In genomic region chr10:47553860-47554247, GRCh38 we compare ENCODE assay signal across 8 cellular contexts. TPM values are rescaled to one million over a fixed set of nuclear protein-coding genes. Genes with fewer than 3 reads are reported as not detected.
DNase-seq lines count a peak whose midpoint lies in the region; ATAC-seq and TF ChIP-seq lines count a peak whose summit lies in the region.
"Not testable (repeated sequence)": the region's sequence is repeated elsewhere in the genome, so short reads cannot be mapped to it uniquely, and the experiment has no call there.

No MANE protein-coding gene starts in this region.

- H3K9ac ChIP-seq in HCT116 (ENCODE audit: low read length) (peak overlapping the region; percentile 74), OCI-LY1 (ENCODE audit: low read length) (peak overlapping the region; percentile 86; the same call in 1 of the 2 replicates)

- H3K27ac ChIP-seq in HCT116 (ENCODE audit: low read depth, low read length): peak overlapping the region; percentile 74; the same call in 1 of the 2 replicates
- not testable (repeated sequence) for H3K27ac ChIP-seq in OCI-LY1 (ENCODE audit: low read depth, low read length, poor library complexity, severe bottlenecking)
- peak overlapping the region in 1 of 2 donors; percentile 85 for H3K27ac ChIP-seq in coronary artery
- peak overlapping the region in 1 of 2 donors; percentile 91 for H3K27ac ChIP-seq in right atrium auricular region

- POLR2A ChIA-PET in HCT116 (lab: Charles Lee): not testable (repeated sequence)

- BruUV-seq in HCT116 (replicated peaks; lab: Mats Ljungman, UMichigan): not testable (repeated sequence)

- H3K4me1 Mint-ChIP-seq in activated T-cell treated with anti-CD3 and anti-CD28 coated beads, Interleukin-2, amount 50 U/mL, for 4 hours (ENCODE audit: low read depth): not testable (repeated sequence)
- H3K4me1 Mint-ChIP-seq in naive B cell: peaks cover 8 to 10% (median 9%) of the 10 kb centered on the region in 3 donors

- H3K9me3 Mint-ChIP-seq in activated T-cell treated with anti-CD3 and anti-CD28 coated beads, Interleukin-2, amount 50 U/mL, for 4 hours; naive B cell: not testable (repeated sequence)

- intact Hi-C loops in HCT116 (cut with micrococcal nuclease): not testable (repeated sequence)

- not testable (repeated sequence) for H3K36me3 ChIP-seq in HCT116 (ENCODE audit: control insufficient read depth in 1 of 2, insufficient read depth in 2 of 2, low read length in 2 of 2); OCI-LY1 (ENCODE audit: insufficient read depth, low read length); right atrium auricular region

- RAD21 ChIA-PET in HCT116 (lab: Charles Lee; ENCODE audit: low non-redundant PET in 1 of 2, low total read pairs in 2 of 2, uncharacterized antibody in 2 of 2, unreplicated experiment in 2 of 2): not testable (repeated sequence)

- not testable (repeated sequence) for H3K27me3 ChIP-seq in HCT116 (ENCODE audit: insufficient read depth, low read length); OCI-LY1 (ENCODE audit: insufficient read depth, low read length); right atrium auricular region

- CTCF ChIA-PET in HCT116 (lab: Charles Lee): not testable (repeated sequence)

- H3K4me2 ChIP-seq in HCT116 (ENCODE audit: low read length): peak overlapping the region; percentile 73
- peak overlapping the region; percentile 75; the same call in 1 of the 2 replicates for H3K4me2 ChIP-seq in OCI-LY1 (ENCODE audit: low read length)

- not testable (repeated sequence) for TF ChIP-seq CTCF in AG09309 (IDR thresholded peaks at IDR 0.05; ENCODE audit: control insufficient read depth, insufficient read depth, low read depth, low read length, missing control alignments); HCT116 (IDR thresholded peaks at IDR 0.05 in 2 of 3, conservative IDR thresholded peaks at IDR 0.05 in 1 of 3; ENCODE audit: borderline replicate concordance in 1 of 3, insufficient read depth in 1 of 3, low read depth in 2 of 3, low read length in 2 of 3); OCI-LY1 (IDR thresholded peaks at IDR 0.05; ENCODE audit: low read length); coronary artery (IDR thresholded peaks at IDR 0.05); right atrium auricular region (IDR thresholded peaks at IDR 0.05)

- peak overlapping the region; percentile 53 for H3K4me3 ChIP-seq in AG09309 (ENCODE audit: control insufficient read depth, low read depth, low read length)
- H3K4me3 ChIP-seq in HCT116 (replicated peaks in 1 of 2; ENCODE audit: low read depth in 1 of 2, low read length in 2 of 2): peak overlapping the region; percentile 51 to 66
- peak overlapping the region; percentile 63 for H3K4me3 ChIP-seq in OCI-LY1 (ENCODE audit: low read depth, low read length, poor library complexity, severe bottlenecking)
- peak overlapping the region; percentile 75 for H3K4me3 ChIP-seq in coronary artery
- H3K4me3 ChIP-seq in right atrium auricular region: peak overlapping the region; percentile 48 to 58

- H3K36me3 Mint-ChIP-seq in activated T-cell treated with anti-CD3 and anti-CD28 coated beads, Interleukin-2, amount 50 U/mL, for 4 hours (ENCODE audit: insufficient read depth); naive B cell: not testable (repeated sequence)

- not testable (repeated sequence) for TF ChIP-seq RAD21 in HCT116 (IDR thresholded peaks at IDR 0.05; ENCODE audit: low read depth)

- not testable (repeated sequence) for ATAC-seq in HCT116; activated T-cell treated with anti-CD3 and anti-CD28 coated beads, Interleukin-2, amount 50 U/mL, for 4 hours
- peak; percentile 14 to 23 for ATAC-seq in naive B cell (ENCODE audit: low read depth in 2 of 2)

- not testable (repeated sequence) for H4K20me1 ChIP-seq in HCT116 (ENCODE audit: insufficient read depth); OCI-LY1 (ENCODE audit: insufficient read depth, low read length)

- H3K9me2 ChIP-seq in HCT116 (ENCODE audit: insufficient read depth); OCI-LY1 (ENCODE audit: low read depth, low read length): not testable (repeated sequence)

- peak overlapping the region in 1 of 6 donors; percentile 72 for H3K27ac Mint-ChIP-seq in naive B cell

- DNase-seq in AG09309 (ENCODE audit: low read depth); HCT116 (ENCODE audit: low read depth, low spot score); activated T-cell treated with anti-CD3 and anti-CD28 coated beads, Interleukin-2, amount 50 U/mL, for 4 hours; coronary artery (ENCODE audit: low spot score); right atrium auricular region (ENCODE audit: low spot score); naive B cell: not testable (repeated sequence)
- DNase-seq in stimulated activated CD8-positive, alpha-beta memory T cell treated with anti-CD3 and anti-CD28 coated beads, Interleukin-4, amount 100 ng/mL, for 48 hours: peak; percentile 38

- not testable (repeated sequence) for H3K27me3 Mint-ChIP-seq in activated T-cell treated with anti-CD3 and anti-CD28 coated beads, Interleukin-2, amount 50 U/mL, for 4 hours (ENCODE audit: low read depth); naive B cell

- H3K4me3 Mint-ChIP-seq in activated T-cell treated with anti-CD3 and anti-CD28 coated beads, Interleukin-2, amount 50 U/mL, for 4 hours: peak overlapping the region; percentile 96
- peak overlapping the region; percentile 58 to 98 (median 92) for H3K4me3 Mint-ChIP-seq in naive B cell

- not testable (repeated sequence) for H3K9me3 ChIP-seq in HCT116 (ENCODE audit: control insufficient read depth in 1 of 2, insufficient read depth in 1 of 2, low read depth in 1 of 2, low read length in 2 of 2); OCI-LY1 (ENCODE audit: low read length); right atrium auricular region

- H3F3A ChIP-seq in OCI-LY1 (ENCODE audit: insufficient read depth, low read length): not testable (repeated sequence)

- not testable (repeated sequence) for TF ChIP-seq POLR2A in HCT116 (IDR thresholded peaks at IDR 0.05; ENCODE audit: borderline replicate concordance, extremely low read depth, insufficient read depth, insufficient read length)

- H3K79me2 ChIP-seq in HCT116 (ENCODE audit: insufficient read depth, low read length); OCI-LY1 (ENCODE audit: insufficient read depth, low read length): not testable (repeated sequence)

- H3K4me1 ChIP-seq in HCT116 (ENCODE audit: control insufficient read depth in 1 of 2, insufficient read depth in 2 of 2, low read length in 2 of 2); OCI-LY1 (ENCODE audit: insufficient read depth, low read length, severe bottlenecking); right atrium auricular region: not testable (repeated sequence)

- H2AFZ ChIP-seq in HCT116 (ENCODE audit: low read depth, low read length, poor library complexity, severe bottlenecking); OCI-LY1 (ENCODE audit: low read length): not testable (repeated sequence)

RNA-seq across cellular contexts. Expression of gene AGAP9, which starts 30.4 kb away (rescaled TPM):
- total RNA-seq in HCT116 (2021; ENCODE audit: unreplicated experiment) (7.4 TPM), right atrium auricular region (1 to 10 TPM; 1.0 to 4.5 TPM)
- polyA plus RNA-seq in HCT116 (2012): 5.9 and 7.8 TPM in 2 replicates
- 1 to 10 TPM; 3.2 to 6.5 (median 3.7) TPM for total RNA-seq in activated T-cell treated with anti-CD3 and anti-CD28 coated beads, Interleukin-2, amount 50 U/mL, for 4 hours
- polyA plus RNA-seq in naive B cell (ENCODE audit: low read depth in 6 of 6): under 1 TPM in 5 of 6 donors, not detected in 1; 0.12 to 0.65 (median 0.40) TPM
